27 cellular contexts compared by ENCODE assay signal in genomic region chr4:138535316-138535715, GRCh38.
DNase-seq lines count a peak whose midpoint lies in the region; ATAC-seq, FAIRE-seq and TF ChIP-seq lines count a peak whose summit lies in the region.
"Had no signal": no experiment of that assay in that cellular context is flagged by ENCODE, and none has a peak within 500 bp of the region (broad histone marks: within the 10 kb centered on the region; RNA-seq: fewer than 3 reads in every experiment).

No MANE protein-coding gene starts in this region.

- H3K4me1 ChIP-seq in keratinocyte (ENCODE audit: control insufficient read depth, extremely low read depth, insufficient read depth, low read length), result no peaks in the 10 kb centered on the region
- H3K4me1 ChIP-seq: A549; BLaER1 treated with 17β-estradiol and CSF1 and Interleukin-3, amounts not matched to agents 10 nM and 100 nM had no signal

- no peak overlapping the region for H2AFZ ChIP-seq in keratinocyte (ENCODE audit: control insufficient read depth, low read length)

- no peak overlapping the region for H3K27ac Mint-ChIP-seq in HFFc6
- no peak overlapping the region for H3K27ac Mint-ChIP-seq in activated T-helper 17 cell treated with anti-CD3 and anti-CD28 coated beads, Interleukin-2, amount 50 U/mL, for 72 hours
- H3K27ac Mint-ChIP-seq: CD4-positive, alpha-beta T cell had no signal

- no peak overlapping the region for H3K9ac ChIP-seq in keratinocyte (ENCODE audit: control insufficient read depth, extremely low read depth, insufficient read depth, low read length)
- H3K9ac ChIP-seq: BLaER1 treated with 17β-estradiol and CSF1 and Interleukin-3, amounts not matched to agents 10 nM and 100 nM had no signal

- peaks cover 41% of the 10 kb centered on the region for H3K4me1 Mint-ChIP-seq in HFFc6 (ENCODE audit: low read depth)
- H3K4me1 Mint-ChIP-seq in activated T-helper 17 cell treated with anti-CD3 and anti-CD28 coated beads, Interleukin-2, amount 50 U/mL, for 72 hours, result no peaks in the 10 kb centered on the region

- H3K36me3 ChIP-seq in keratinocyte (ENCODE audit: control insufficient read depth in 2 of 2, extremely low read depth in 1 of 2, insufficient read depth in 2 of 2, low read length in 2 of 2), result no peaks in the 10 kb centered on the region
- H3K36me3 ChIP-seq: SJSA1 had no signal

- dilution Hi-C loops in keratinocyte (cut with MboI; ENCODE audit: extremely low pct_ligation_motif_present, low sequenced_read_pairs), result no loop called here

- FAIRE-seq in keratinocyte (lab: Jason Lieb, UNC), result peak; percentile 56
- FAIRE-seq: A549, GM12892, GM19239, HepG2, K562 had no signal

- no peaks in the 10 kb centered on the region for H3K27me3 ChIP-seq in keratinocyte (ENCODE audit: control insufficient read depth, extremely low read depth, insufficient read depth, low read length)
- H3K27me3 ChIP-seq: BLaER1 treated with 17β-estradiol and CSF1 and Interleukin-3, amounts not matched to agents 10 nM and 100 nM; SJSA1 had no signal

- TF ChIP-seq CTCF in HFFc6 (IDR thresholded peaks at IDR 0.05) (no peak), keratinocyte (optimal IDR thresholded peaks at IDR 0.05 in 1 of 3, IDR thresholded peaks at IDR 0.05 in 1 of 3, conservative IDR thresholded peaks at IDR 0.05 in 1 of 3; ENCODE audit: extremely low read depth in 1 of 3, insufficient read depth in 2 of 3, low read length in 3 of 3) (no peak)

- H3K4me3 Mint-ChIP-seq in HFFc6, result no peak overlapping the region
- H3K4me3 Mint-ChIP-seq in activated T-helper 17 cell treated with anti-CD3 and anti-CD28 coated beads, Interleukin-2, amount 50 U/mL, for 72 hours, result no peak overlapping the region
- H3K4me3 Mint-ChIP-seq: CD4-positive, alpha-beta T cell had no signal

- no peaks in the 10 kb centered on the region for H3K79me2 ChIP-seq in keratinocyte (ENCODE audit: control insufficient read depth, insufficient read depth, low read length)

- ATAC-seq in activated T-helper 17 cell treated with anti-CD3 and anti-CD28 coated beads, Interleukin-2, amount 50 U/mL, for 72 hours (replicated peaks), result no peak
- ATAC-seq: A549, HCT116, HepG2, K562 had no signal

- H3K27ac ChIP-seq in keratinocyte (ENCODE audit: control insufficient read depth, insufficient read depth, low read length), result no peak overlapping the region
- H3K27ac ChIP-seq: A549; BLaER1 treated with 17β-estradiol and CSF1 and Interleukin-3, amounts not matched to agents 10 nM and 100 nM; SJSA1 had no signal

- DNase-seq in HFFc6 (peak; percentile 16), amniotic epithelial cell (ENCODE audit: low read depth) (peak; percentile 46), keratinocyte (ENCODE audit: low read depth, low spot score) (no peak), NCI-H1930 (lab: John Stamatoyannopoulos, UW) (no peak), kidney glomerular epithelial cell (lab: John Stamatoyannopoulos, UW) (no peak), GOT3 (lab: John Stamatoyannopoulos, UW) (no peak)
- DNase-seq: AML-193; CD4-positive, alpha-beta T cell; COR-L47; DMS53; Kasumi-1; MV-4-11; NCI-H1105 treated with DMSO at 0.1 percent for 48 hours; NCI-H146; NCI-H2029; NCI-H526 treated with DMSO at 0.1 percent for 48 hours; Right ventricle myocardium superior; RPMI8226 had no signal

- no peaks in the 10 kb centered on the region for H3K27me3 Mint-ChIP-seq in HFFc6 (ENCODE audit: insufficient read depth)
- no peaks in the 10 kb centered on the region for H3K27me3 Mint-ChIP-seq in activated T-helper 17 cell treated with anti-CD3 and anti-CD28 coated beads, Interleukin-2, amount 50 U/mL, for 72 hours
- H3K27me3 Mint-ChIP-seq: CD4-positive, alpha-beta T cell had no signal

- peaks cover 30% of the 10 kb centered on the region for H3K36me3 Mint-ChIP-seq in HFFc6 (ENCODE audit: low read depth)
- no peaks in the 10 kb centered on the region for H3K36me3 Mint-ChIP-seq in activated T-helper 17 cell treated with anti-CD3 and anti-CD28 coated beads, Interleukin-2, amount 50 U/mL, for 72 hours (ENCODE audit: low read depth)

- no peaks in the 10 kb centered on the region for H3K9me3 ChIP-seq in keratinocyte (ENCODE audit: control insufficient read depth, low read depth, low read length)
- H3K9me3 ChIP-seq: A549, SJSA1 had no signal

- no peak overlapping the region for H3K4me3 ChIP-seq in keratinocyte (ENCODE audit: control insufficient read depth in 2 of 3, extremely low read depth in 1 of 3, insufficient read depth in 2 of 3, low read depth in 1 of 3, low read length in 3 of 3)
- H3K4me3 ChIP-seq: A549; BLaER1 treated with 17β-estradiol and CSF1 and Interleukin-3, amounts not matched to agents 10 nM and 100 nM; K562; SJSA1 had no signal

- no peaks in the 10 kb centered on the region for H3K9me1 ChIP-seq in keratinocyte (ENCODE audit: control insufficient read depth, extremely low read depth, insufficient read depth, low read length)

- H3K9me3 Mint-ChIP-seq in HFFc6, result peaks cover 38% of the 10 kb centered on the region
- peaks cover 7% of the 10 kb centered on the region for H3K9me3 Mint-ChIP-seq in activated T-helper 17 cell treated with anti-CD3 and anti-CD28 coated beads, Interleukin-2, amount 50 U/mL, for 72 hours

- no peak overlapping the region for H3K4me2 ChIP-seq in keratinocyte (ENCODE audit: control insufficient read depth, extremely low read depth, insufficient read depth, low read depth, low read length)
- H3K4me2 ChIP-seq: A549; BLaER1 treated with 17β-estradiol and CSF1 and Interleukin-3, amounts not matched to agents 10 nM and 100 nM had no signal

- H4K20me1 ChIP-seq in keratinocyte (ENCODE audit: control insufficient read depth, extremely low read depth, insufficient read depth, low read length), result no peaks in the 10 kb centered on the region
- H4K20me1 ChIP-seq: BLaER1 treated with 17β-estradiol and CSF1 and Interleukin-3, amounts not matched to agents 10 nM and 100 nM had no signal

Comparison
In these comparisons a context has a peak if more than half of its experiments do, and no peak if none do; other contexts are left out.
1. DNase-seq: peak in HFFc6 (single experiment) and amniotic epithelial cell (single experiment); none in keratinocyte (single experiment), NCI-H1930 (0 of 2), kidney glomerular epithelial cell (single experiment) and GOT3 (single experiment).